Comparison of ENCODE assay signal across 22 cellular contexts in genomic region chrX:50627696-50628095, GRCh38.
"Had no signal": no experiment of that assay in that cellular context is flagged by ENCODE, and none has a peak within 500 bp of the region (broad histone marks: within the 10 kb centered on the region; RNA-seq: fewer than 3 reads in every experiment).

No MANE protein-coding gene starts in this region.

- H3K36me3 ChIP-seq: MG63 had no signal

- DNase-seq: IMR-90, Karpas-422, KG1, MG63, NCI-H1092, NCI-H1105 treated with DMSO at 0.1 percent for 48 hours, NCI-H1417 treated with DMSO at 0.1 percent for 48 hours, NCI-H146, NCI-H1694 treated with DMSO at 0.1 percent for 48 hours, NCI-H2029, NCI-H2081 treated with DMSO at 0.1 percent for 48 hours, NCI-H2171, NCI-H226, NCI-H446, NCI-H510A, NCI-H524 treated with DMSO at 0.1 percent for 48 hours, NCI-H69, NCI-H774, SHP77, SK-N-SH had no signal

- H3K27me3 ChIP-seq: MG63 had no signal

- H3K9me3 ChIP-seq: MG63, SK-N-SH had no signal

- H3K27ac ChIP-seq: RWPE1 had no signal

- FAIRE-seq: HepG2 had no signal

- ATAC-seq: HepG2 had no signal

- H3K4me3 ChIP-seq: MG63 had no signal
